In genomic region chr12:98425859-98426258, GRCh38 we compare ENCODE assay signal across 1 cellular context.
TF ChIP-seq lines count a peak whose summit lies in the region.

No MANE protein-coding gene starts in this region.

TF ChIP-seq in K562, 482 proteins besides CTCF, POLR2A, EP300 and RAD21 (continued from another document):
- TF ChIP-seq, protein P1, sequence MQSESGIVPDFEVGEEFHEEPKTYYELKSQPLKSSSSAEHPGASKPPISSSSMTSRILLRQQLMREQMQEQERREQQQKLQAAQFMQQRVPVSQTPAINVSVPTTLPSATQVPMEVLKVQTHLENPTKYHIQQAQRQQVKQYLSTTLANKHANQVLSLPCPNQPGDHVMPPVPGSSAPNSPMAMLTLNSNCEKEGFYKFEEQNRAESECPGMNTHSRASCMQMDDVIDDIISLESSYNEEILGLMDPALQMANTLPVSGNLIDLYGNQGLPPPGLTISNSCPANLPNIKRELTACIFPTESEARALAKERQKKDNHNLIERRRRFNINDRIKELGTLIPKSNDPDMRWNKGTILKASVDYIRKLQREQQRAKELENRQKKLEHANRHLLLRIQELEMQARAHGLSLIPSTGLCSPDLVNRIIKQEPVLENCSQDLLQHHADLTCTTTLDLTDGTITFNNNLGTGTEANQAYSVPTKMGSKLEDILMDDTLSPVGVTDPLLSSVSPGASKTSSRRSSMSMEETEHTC (IDR thresholded peaks at IDR 0.05): no peak
- TF ChIP-seq NFRKB (IDR thresholded peaks at IDR 0.05; ENCODE audit: low read depth) (no peak), TEAD4 (IDR thresholded peaks at IDR 0.05; ENCODE audit: low read length) (peak; percentile 85), TEAD4 (CRISPR knock-in tag; IDR thresholded peaks at IDR 0.05; ENCODE audit: borderline replicate concordance) (no peak), NCOA2 (IDR thresholded peaks at IDR 0.05; ENCODE audit: partially characterized antibody in 2 of 2) (no peak), E4F1 (CRISPR knock-in tag; IDR thresholded peaks at IDR 0.05; ENCODE audit: borderline replicate concordance) (no peak), IRF2 (CRISPR knock-in tag; IDR thresholded peaks at IDR 0.05) (no peak), PPARD (CRISPR knock-in tag; IDR thresholded peaks at IDR 0.05) (no peak), TAF9B (IDR thresholded peaks at IDR 0.05; ENCODE audit: partially characterized antibody) (no peak), ZNF143 (CRISPR knock-in tag; IDR thresholded peaks at IDR 0.05) (no peak), PML (IDR thresholded peaks at IDR 0.05; ENCODE audit: low read length) (peak; percentile 40; the same call in 1 of the 2 replicates), LEF1 (IDR thresholded peaks at IDR 0.05) (no peak), SMARCC2 (IDR thresholded peaks at IDR 0.05; ENCODE audit: low read depth) (no peak), HDAC1 (IDR thresholded peaks at IDR 0.05) (no peak), BHLHE40 (IDR thresholded peaks at IDR 0.05; ENCODE audit: low read length) (no peak), FOXK1 (CRISPR knock-in tag; IDR thresholded peaks at IDR 0.05; ENCODE audit: borderline replicate concordance) (no peak), POLR2AphosphoS5 (IDR thresholded peaks at IDR 0.05; ENCODE audit: control insufficient read depth, insufficient read depth, low read depth, low read length) (peak; percentile 33; the same call in 1 of the 2 replicates), ZNF655 (CRISPR knock-in tag; IDR thresholded peaks at IDR 0.05) (no peak), FOXM1 (IDR thresholded peaks at IDR 0.05; ENCODE audit: low read depth) (peak; percentile 38; the same call in 1 of the 2 replicates), FOXM1 (CRISPR knock-in tag; IDR thresholded peaks at IDR 0.05; ENCODE audit: low read depth) (no peak), HDAC2 (IDR thresholded peaks at IDR 0.05) (no peak), ZNF121 (CRISPR knock-in tag; conservative IDR thresholded peaks at IDR 0.05) (no peak), ZNF24 (IDR thresholded peaks at IDR 0.05) (no peak)
- TF ChIP-seq, protein P2, sequence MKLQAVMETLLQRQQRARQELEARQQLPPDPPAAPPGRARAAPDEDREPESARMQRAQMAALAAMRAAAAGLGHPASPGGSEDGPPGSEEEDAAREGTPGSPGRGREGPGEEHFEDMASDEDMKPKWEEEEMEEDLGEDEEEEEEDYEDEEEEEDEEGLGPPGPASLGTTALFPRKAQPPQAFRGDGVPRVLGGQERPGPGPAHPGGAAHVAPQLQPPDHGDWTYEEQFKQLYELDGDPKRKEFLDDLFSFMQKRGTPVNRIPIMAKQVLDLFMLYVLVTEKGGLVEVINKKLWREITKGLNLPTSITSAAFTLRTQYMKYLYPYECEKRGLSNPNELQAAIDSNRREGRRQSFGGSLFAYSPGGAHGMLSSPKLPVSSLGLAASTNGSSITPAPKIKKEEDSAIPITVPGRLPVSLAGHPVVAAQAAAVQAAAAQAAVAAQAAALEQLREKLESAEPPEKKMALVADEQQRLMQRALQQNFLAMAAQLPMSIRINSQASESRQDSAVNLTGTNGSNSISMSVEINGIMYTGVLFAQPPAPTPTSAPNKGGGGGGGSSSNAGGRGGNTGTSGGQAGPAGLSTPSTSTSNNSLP (IDR thresholded peaks at IDR 0.05; ENCODE audit: borderline replicate concordance, low read depth, low read length): no peak
- TF ChIP-seq, protein P3, sequence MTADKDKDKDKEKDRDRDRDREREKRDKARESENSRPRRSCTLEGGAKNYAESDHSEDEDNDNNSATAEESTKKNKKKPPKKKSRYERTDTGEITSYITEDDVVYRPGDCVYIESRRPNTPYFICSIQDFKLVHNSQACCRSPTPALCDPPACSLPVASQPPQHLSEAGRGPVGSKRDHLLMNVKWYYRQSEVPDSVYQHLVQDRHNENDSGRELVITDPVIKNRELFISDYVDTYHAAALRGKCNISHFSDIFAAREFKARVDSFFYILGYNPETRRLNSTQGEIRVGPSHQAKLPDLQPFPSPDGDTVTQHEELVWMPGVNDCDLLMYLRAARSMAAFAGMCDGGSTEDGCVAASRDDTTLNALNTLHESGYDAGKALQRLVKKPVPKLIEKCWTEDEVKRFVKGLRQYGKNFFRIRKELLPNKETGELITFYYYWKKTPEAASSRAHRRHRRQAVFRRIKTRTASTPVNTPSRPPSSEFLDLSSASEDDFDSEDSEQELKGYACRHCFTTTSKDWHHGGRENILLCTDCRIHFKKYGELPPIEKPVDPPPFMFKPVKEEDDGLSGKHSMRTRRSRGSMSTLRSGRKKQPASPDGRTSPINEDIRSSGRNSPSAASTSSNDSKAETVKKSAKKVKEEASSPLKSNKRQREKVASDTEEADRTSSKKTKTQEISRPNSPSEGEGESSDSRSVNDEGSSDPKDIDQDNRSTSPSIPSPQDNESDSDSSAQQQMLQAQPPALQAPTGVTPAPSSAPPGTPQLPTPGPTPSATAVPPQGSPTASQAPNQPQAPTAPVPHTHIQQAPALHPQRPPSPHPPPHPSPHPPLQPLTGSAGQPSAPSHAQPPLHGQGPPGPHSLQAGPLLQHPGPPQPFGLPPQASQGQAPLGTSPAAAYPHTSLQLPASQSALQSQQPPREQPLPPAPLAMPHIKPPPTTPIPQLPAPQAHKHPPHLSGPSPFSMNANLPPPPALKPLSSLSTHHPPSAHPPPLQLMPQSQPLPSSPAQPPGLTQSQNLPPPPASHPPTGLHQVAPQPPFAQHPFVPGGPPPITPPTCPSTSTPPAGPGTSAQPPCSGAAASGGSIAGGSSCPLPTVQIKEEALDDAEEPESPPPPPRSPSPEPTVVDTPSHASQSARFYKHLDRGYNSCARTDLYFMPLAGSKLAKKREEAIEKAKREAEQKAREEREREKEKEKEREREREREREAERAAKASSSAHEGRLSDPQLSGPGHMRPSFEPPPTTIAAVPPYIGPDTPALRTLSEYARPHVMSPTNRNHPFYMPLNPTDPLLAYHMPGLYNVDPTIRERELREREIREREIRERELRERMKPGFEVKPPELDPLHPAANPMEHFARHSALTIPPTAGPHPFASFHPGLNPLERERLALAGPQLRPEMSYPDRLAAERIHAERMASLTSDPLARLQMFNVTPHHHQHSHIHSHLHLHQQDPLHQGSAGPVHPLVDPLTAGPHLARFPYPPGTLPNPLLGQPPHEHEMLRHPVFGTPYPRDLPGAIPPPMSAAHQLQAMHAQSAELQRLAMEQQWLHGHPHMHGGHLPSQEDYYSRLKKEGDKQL (CRISPR knock-in tag; IDR thresholded peaks at IDR 0.05; ENCODE audit: borderline replicate concordance): no peak
